In genomic region chr10:80471715-80472233, GRCh38 we compare ENCODE assay signal across 8 cellular contexts. TPM values are rescaled to one million over a fixed set of nuclear protein-coding genes. Genes with fewer than 3 reads are reported as not detected.
A peak's percentile ranks its signal among the peaks of the same experiment; 100 is the strongest.
DNase-seq lines count a peak whose midpoint lies in the region; ATAC-seq and TF ChIP-seq lines count a peak whose summit lies in the region.

No MANE protein-coding gene starts in this region.

- H3F3A ChIP-seq in DOHH2 (ENCODE audit: control insufficient read depth, insufficient read depth) = peaks cover 17% of the 10 kb centered on the region

- no peaks in the 10 kb centered on the region for H3K9me3 Mint-ChIP-seq in activated naive CD8-positive, alpha-beta T cell treated with anti-CD3 and anti-CD28 coated beads for 36 hours

- peaks cover 37% of the 10 kb centered on the region for H3K36me3 ChIP-seq in DOHH2 (ENCODE audit: control insufficient read depth, low read length)

- H3K9me2 ChIP-seq in DOHH2 (replicated peaks; ENCODE audit: control insufficient read depth, low read length) = no peaks in the 10 kb centered on the region

- TF ChIP-seq CTCF in DOHH2 (IDR thresholded peaks at IDR 0.05; ENCODE audit: low read depth, low read length, poor library complexity, severe bottlenecking) = no peak

- DNase-seq in activated naive CD8-positive, alpha-beta T cell treated with anti-CD3 and anti-CD28 coated beads for 36 hours = peak; percentile 68
- DNase-seq in stimulated activated CD4-positive, alpha-beta T cell treated with anti-CD3 and anti-CD28 coated beads, Interleukin-2, amount 100 ng/mL, for 24 hours = peak; percentile 55 to 64
- DNase-seq in NCI-H2107 (lab: John Stamatoyannopoulos, UW) = no peak
- DNase-seq in HCEC 1CT = no peak
- DNase-seq in NCI-H774 (lab: John Stamatoyannopoulos, UW) = no peak

- H3K4me3 Mint-ChIP-seq in activated naive CD8-positive, alpha-beta T cell treated with anti-CD3 and anti-CD28 coated beads for 36 hours = peak overlapping the region; percentile 18

- peaks cover 83% of the 10 kb centered on the region for H3K4me1 ChIP-seq in DOHH2 (ENCODE audit: control insufficient read depth, low read length)

- H3K36me3 Mint-ChIP-seq in activated naive CD8-positive, alpha-beta T cell treated with anti-CD3 and anti-CD28 coated beads for 36 hours = peaks cover 54% of the 10 kb centered on the region

- H3K4me2 ChIP-seq in DOHH2 (ENCODE audit: low read length) = peak overlapping the region; percentile 54

- ATAC-seq in GM21423 (IDR thresholded peaks at IDR 0.05; ENCODE audit: unreplicated experiment) (peak; percentile 48), HG03565 (IDR thresholded peaks at IDR 0.05; ENCODE audit: unreplicated experiment) (peak; percentile 36)

- no peaks in the 10 kb centered on the region for H3K27me3 Mint-ChIP-seq in activated naive CD8-positive, alpha-beta T cell treated with anti-CD3 and anti-CD28 coated beads for 36 hours

- peak overlapping the region; percentile 46 for H3K4me3 ChIP-seq in DOHH2 (ENCODE audit: low read length)

- peak overlapping the region; percentile 95 for H3K27ac Mint-ChIP-seq in activated naive CD8-positive, alpha-beta T cell treated with anti-CD3 and anti-CD28 coated beads for 36 hours

- peaks cover 75% of the 10 kb centered on the region for H3K79me2 ChIP-seq in DOHH2 (ENCODE audit: control insufficient read depth, low read length)

- H3K27ac ChIP-seq in DOHH2 (ENCODE audit: low read depth, low read length) = peak overlapping the region; percentile 85

- no peaks in the 10 kb centered on the region for H3K27me3 ChIP-seq in DOHH2 (ENCODE audit: control insufficient read depth, low read length)

- H3K9me3 ChIP-seq in DOHH2 (ENCODE audit: control insufficient read depth, insufficient read depth, low read length) = no peaks in the 10 kb centered on the region

- H3K4me1 Mint-ChIP-seq in activated naive CD8-positive, alpha-beta T cell treated with anti-CD3 and anti-CD28 coated beads for 36 hours = peaks cover 81% of the 10 kb centered on the region

- H4K20me1 ChIP-seq in DOHH2 (ENCODE audit: control insufficient read depth, insufficient read depth, low read depth, low read length) = no peaks in the 10 kb centered on the region

RNA-seq across cellular contexts. Expression of gene TSPAN14, which starts 17.7 kb away (rescaled TPM):
- 10 to 100 TPM; 39.6 to 40.4 TPM for total RNA-seq in activated naive CD8-positive, alpha-beta T cell treated with anti-CD3 and anti-CD28 coated beads for 36 hours

Comparison
In these comparisons a context has a peak if more than half of its experiments do, and no peak if none do; other contexts are left out.
1. DNase-seq: peak in activated naive CD8-positive, alpha-beta T cell treated with anti-CD3 and anti-CD28 coated beads for 36 hours (single experiment) and stimulated activated CD4-positive, alpha-beta T cell treated with anti-CD3 and anti-CD28 coated beads, Interleukin-2, amount 100 ng/mL, for 24 hours (2 of 2); none in NCI-H2107 (single experiment), HCEC 1CT (single experiment) and NCI-H774 (single experiment).